ENCODE assay signal across 20 cellular contexts in the genomic region with DNA sequence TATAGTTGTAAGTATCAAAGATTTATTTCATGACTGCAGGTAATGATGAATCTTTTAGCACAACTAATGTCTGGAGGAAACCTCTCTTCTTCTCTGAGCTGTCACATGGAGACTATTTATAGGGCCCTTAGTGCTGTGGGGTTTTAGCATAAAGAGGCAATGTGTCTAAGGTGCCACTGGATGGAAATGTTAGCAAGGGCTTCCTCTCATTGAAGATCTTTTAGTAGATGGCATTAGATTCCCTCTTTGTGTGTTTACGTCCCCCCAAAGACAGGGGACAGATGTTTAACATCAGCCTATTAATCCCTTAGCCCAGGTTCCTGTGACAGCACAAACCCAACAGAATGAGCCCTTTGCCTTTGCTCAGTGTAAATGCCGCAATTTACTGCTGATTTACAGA.
"Had no signal": no experiment of that assay in that cellular context is flagged by ENCODE, and none has a peak within 500 bp of the region (broad histone marks: within the 10 kb centered on the region; RNA-seq: fewer than 3 reads in every experiment).

No MANE protein-coding gene starts in this region.

- H3K27ac ChIP-seq: adrenal gland, gastrocnemius medialis, heart right ventricle, left ventricle myocardium inferior, sigmoid colon, testis had no signal

- DNase-seq: activated CD4-positive, alpha-beta T cell treated with anti-CD3 and anti-CD28 coated beads, Interleukin-2, amount 50 U/mL, for 48 hours; activated gamma-delta T cell treated with Interleukin-2 at 50 U/mL for 16 hours; activated T-cell treated with anti-CD3 and anti-CD28 coated beads for 4 hours; adrenal gland; effector CD4-positive, alpha-beta T cell; gastrocnemius medialis; heart right ventricle; left ventricle myocardium inferior; mammary epithelial cell; mucosa of descending colon; naive B cell; sigmoid colon; stimulated activated CD4-positive, alpha-beta T cell treated with anti-CD3 and anti-CD28 coated beads, Interleukin-4, amount 100 ng/mL, for 24 hours; testis had no signal

- H3K27me3 Mint-ChIP-seq: naive B cell had no signal

- H3K27ac Mint-ChIP-seq: activated naive CD4-positive, alpha-beta T cell treated with anti-CD3 and anti-CD28 coated beads, Interleukin-2, amount 50 U/mL, for 72 hours; activated T-helper 1 cell treated with anti-CD3 and anti-CD28 coated beads, Interleukin-12 subunit alpha, Interleukin-12 subunit beta, Interleukin-2, Interleukin-4 antibody, amounts not matched to agents 30 ng/mL and 10 ng/mL and 1 ng/mL, durations not matched to agents 14 hours and 24 hours and 36 hours; stimulated activated effector memory CD8-positive, alpha-beta T cell treated with anti-CD3 and anti-CD28 coated beads, Interleukin-12 subunit alpha, Interleukin-12 subunit beta, amount 100 ng/mL, for 72 hours; T-helper 2 cell treated with Interferon-gamma antibody and Interleukin-4, amounts not matched to agents 5 μg/mL and 100 μg/mL, for 36 hours; type B pancreatic cell had no signal

- H3K9me3 Mint-ChIP-seq: activated naive CD4-positive, alpha-beta T cell treated with anti-CD3 and anti-CD28 coated beads, Interleukin-2, amount 50 U/mL, for 72 hours; activated T-helper 1 cell treated with anti-CD3 and anti-CD28 coated beads, Interleukin-12 subunit alpha, Interleukin-12 subunit beta, Interleukin-2, Interleukin-4 antibody, amounts not matched to agents 30 ng/mL and 10 ng/mL and 1 ng/mL, durations not matched to agents 14 hours and 24 hours and 36 hours; naive B cell; stimulated activated effector memory CD8-positive, alpha-beta T cell treated with anti-CD3 and anti-CD28 coated beads, Interleukin-12 subunit alpha, Interleukin-12 subunit beta, amount 100 ng/mL, for 72 hours; T-helper 2 cell treated with Interferon-gamma antibody and Interleukin-4, amounts not matched to agents 5 μg/mL and 100 μg/mL, for 36 hours; type B pancreatic cell had no signal

- H3K4me3 Mint-ChIP-seq: activated T-helper 1 cell treated with anti-CD3 and anti-CD28 coated beads, Interleukin-12 subunit alpha, Interleukin-12 subunit beta, Interleukin-2, Interleukin-4 antibody, amounts not matched to agents 30 ng/mL and 10 ng/mL and 1 ng/mL, durations not matched to agents 14 hours and 24 hours and 36 hours; naive B cell; stimulated activated effector memory CD8-positive, alpha-beta T cell treated with anti-CD3 and anti-CD28 coated beads, Interleukin-12 subunit alpha, Interleukin-12 subunit beta, amount 100 ng/mL, for 72 hours; T-helper 2 cell treated with Interferon-gamma antibody and Interleukin-4, amounts not matched to agents 5 μg/mL and 100 μg/mL, for 36 hours; type B pancreatic cell had no signal

- H3K4me1 Mint-ChIP-seq: naive B cell; stimulated activated effector memory CD8-positive, alpha-beta T cell treated with anti-CD3 and anti-CD28 coated beads, Interleukin-12 subunit alpha, Interleukin-12 subunit beta, amount 100 ng/mL, for 72 hours had no signal

- ATAC-seq: activated naive CD4-positive, alpha-beta T cell treated with anti-CD3 and anti-CD28 coated beads, Interleukin-2, amount 50 U/mL, for 72 hours; esophagus mucosa; gastrocnemius medialis; heart right ventricle; mucosa of descending colon; stimulated activated effector memory CD8-positive, alpha-beta T cell treated with anti-CD3 and anti-CD28 coated beads, Interleukin-12 subunit alpha, Interleukin-12 subunit beta, amount 100 ng/mL, for 72 hours had no signal

- H3K9me3 ChIP-seq: adrenal gland, gastrocnemius medialis, heart right ventricle, left ventricle myocardium inferior, mucosa of descending colon, sigmoid colon, testis had no signal

- H3K27me3 ChIP-seq: adrenal gland, sigmoid colon, testis had no signal

- H3K36me3 Mint-ChIP-seq: activated naive CD4-positive, alpha-beta T cell treated with anti-CD3 and anti-CD28 coated beads, Interleukin-2, amount 50 U/mL, for 72 hours; stimulated activated effector memory CD8-positive, alpha-beta T cell treated with anti-CD3 and anti-CD28 coated beads, Interleukin-12 subunit alpha, Interleukin-12 subunit beta, amount 100 ng/mL, for 72 hours; type B pancreatic cell had no signal
